Comparison of ENCODE assay signal across 21 cellular contexts in the genomic region with DNA sequence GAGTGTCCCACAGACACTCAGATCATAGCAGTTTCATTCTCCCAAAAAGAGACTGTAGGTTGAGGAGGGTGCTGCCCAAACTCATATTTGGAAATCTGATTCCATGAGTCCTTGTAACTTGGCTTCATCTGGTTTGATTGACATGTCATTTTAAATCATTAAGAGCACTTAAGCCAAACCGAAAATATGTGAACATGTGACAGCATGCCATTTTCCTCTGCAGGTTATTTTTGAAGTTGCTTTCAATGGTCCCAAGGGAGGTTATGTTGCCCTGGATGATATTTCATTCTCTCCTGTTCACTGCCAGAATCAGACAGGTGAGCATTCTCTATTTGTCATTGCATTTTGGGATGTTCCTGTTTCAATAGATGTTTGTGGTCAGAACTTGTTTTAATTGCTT.
A peak's percentile ranks its signal among the peaks of the same experiment; 100 is the strongest.
DNase-seq lines count a peak whose midpoint lies in the region; ATAC-seq and TF ChIP-seq lines count a peak whose summit lies in the region.
"Had no signal": no experiment of that assay in that cellular context is flagged by ENCODE, and none has a peak within 500 bp of the region (broad histone marks: within the 10 kb centered on the region; RNA-seq: fewer than 3 reads in every experiment).

No MANE protein-coding gene starts in this region.

- H3K27me3 ChIP-seq in left lung (no peaks in the 10 kb centered on the region), aorta (ENCODE audit: control insufficient read depth in 1 of 2, insufficient read depth in 2 of 2, low read length in 1 of 2) (no peaks in the 10 kb centered on the region)
- H3K27me3 ChIP-seq: BLaER1 had no signal

- 67 to 72% methylated on average over 1 of the region's 1 CpG for WGBS in aorta, 2 donors

- H3K4me1 ChIP-seq in left lung (peaks cover 0 to 3% of the 10 kb centered on the region in 2 donors), aorta (ENCODE audit: control insufficient read depth in 1 of 2, insufficient read depth in 2 of 2, low read length in 2 of 2) (peaks cover 4 to 9% of the 10 kb centered on the region in 2 donors)
- H3K4me1 ChIP-seq: BLaER1 had no signal

- no peaks in the 10 kb centered on the region for H3K36me3 ChIP-seq in left lung
- no peaks in the 10 kb centered on the region for H3K36me3 ChIP-seq in aorta (ENCODE audit: control insufficient read depth in 1 of 2, insufficient read depth in 2 of 2, low read length in 1 of 2)
- H3K36me3 ChIP-seq: BLaER1 had no signal

- intact Hi-C loops in left lung (cut with DNase I) (no loop called here), aorta (cut with DNase I) (no loop called here)

- peak; percentile 78 for DNase-seq in DMS153 treated with DMSO at 0.1 percent for 48 hours (lab: John Stamatoyannopoulos, UW; ENCODE audit: unreplicated experiment)
- DNase-seq in NCI-H128 (lab: John Stamatoyannopoulos, UW; ENCODE audit: unreplicated experiment), result peak; percentile 77
- DNase-seq in NCI-H345 treated with DMSO at 0.1 percent for 48 hours (lab: John Stamatoyannopoulos, UW; ENCODE audit: unreplicated experiment), result peak; percentile 41
- no peak for DNase-seq in left lung
- DNase-seq in aorta, result no peak
- no peak for DNase-seq in occipital lobe (lab: John Stamatoyannopoulos, UW)
- DNase-seq: ACHN; activated CD4-positive, alpha-beta T cell treated with anti-CD3 and anti-CD28 coated beads for 1 hour; activated CD8-positive, alpha-beta T cell treated with anti-CD3 and anti-CD28 coated beads, Interleukin-2, amount 10 ng/mL, durations not matched to agents 7 days and 5 days; activated gamma-delta T cell treated with Interleukin-2 at 50 U/mL for 16 hours; COR-L47; glutamatergic neuron; Kasumi-1; kidney glomerular epithelial cell; SIG-M5; stimulated activated CD4-positive, alpha-beta T cell treated with anti-CD3 and anti-CD28 coated beads, Interleukin-1b, Interleukin-23, amount 100 ng/mL, for 48 hours had no signal

- H3K4me3 ChIP-seq in left lung, result no peak overlapping the region
- H3K4me3 ChIP-seq in aorta (ENCODE audit: low read length in 2 of 2), result no peak overlapping the region
- H3K4me3 ChIP-seq: BLaER1, skin epidermis had no signal

- H3K27ac ChIP-seq in left lung (no peak overlapping the region), aorta (ENCODE audit: low read depth in 1 of 2, low read length in 2 of 2) (no peak overlapping the region)
- H3K27ac ChIP-seq: BLaER1, skin epidermis had no signal

- ATAC-seq in left lung, result peak; percentile 33
- ATAC-seq in aorta (ENCODE audit: low FRiP score), result no peak
- no peak for ATAC-seq in GM18517 (IDR thresholded peaks at IDR 0.05; ENCODE audit: unreplicated experiment)
- ATAC-seq: activated CD8-positive, alpha-beta T cell treated with anti-CD3 and anti-CD28 coated beads, Interleukin-2, amount 10 ng/mL, durations not matched to agents 7 days and 5 days; HepG2; Panc1 had no signal

- no peak for TF ChIP-seq CTCF in left lung (IDR thresholded peaks at IDR 0.05)

- H3K9me3 ChIP-seq in left lung (no peaks in the 10 kb centered on the region), aorta (ENCODE audit: control insufficient read depth, low read length) (no peaks in the 10 kb centered on the region)
- H3K9me3 ChIP-seq: BLaER1 had no signal

Comparison
In these comparisons a context has a peak if more than half of its experiments do, and no peak if none do; other contexts are left out.
1. DNase-seq: peak in DMS153 treated with DMSO at 0.1 percent for 48 hours (single experiment), NCI-H128 (single experiment) and NCI-H345 treated with DMSO at 0.1 percent for 48 hours (single experiment); none in left lung (0 of 2), aorta (0 of 2) and occipital lobe (single experiment).